1 cellular context compared by ENCODE assay signal in the genomic region with DNA sequence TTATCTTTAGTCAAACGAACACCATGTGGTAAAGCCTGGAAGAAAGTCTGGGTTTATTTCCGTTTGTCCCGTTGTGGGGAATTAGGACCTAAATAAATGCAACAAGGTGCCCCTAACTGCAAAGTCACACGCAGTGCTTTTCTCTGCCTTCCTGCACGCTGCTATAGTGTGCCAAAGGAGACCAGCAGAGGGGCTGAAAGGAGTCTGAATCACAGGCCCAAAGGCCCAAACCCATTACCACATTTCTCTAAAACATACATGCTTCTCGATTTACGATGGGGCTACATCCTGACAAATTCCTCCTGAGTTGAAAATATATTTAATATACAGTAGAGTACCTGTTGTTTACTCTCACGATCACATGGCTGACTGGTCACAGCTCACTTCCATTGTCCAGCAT.
TF ChIP-seq lines count a peak whose summit lies in the region.

No MANE protein-coding gene starts in this region.

TF ChIP-seq in H1, 55 proteins besides CTCF, POLR2A, EP300 and RAD21:
- no peak for TF ChIP-seq SP1 (IDR thresholded peaks at IDR 0.05; ENCODE audit: low read depth, low read length)
